ENCODE assay signal across 9 cellular contexts in the genomic region with DNA sequence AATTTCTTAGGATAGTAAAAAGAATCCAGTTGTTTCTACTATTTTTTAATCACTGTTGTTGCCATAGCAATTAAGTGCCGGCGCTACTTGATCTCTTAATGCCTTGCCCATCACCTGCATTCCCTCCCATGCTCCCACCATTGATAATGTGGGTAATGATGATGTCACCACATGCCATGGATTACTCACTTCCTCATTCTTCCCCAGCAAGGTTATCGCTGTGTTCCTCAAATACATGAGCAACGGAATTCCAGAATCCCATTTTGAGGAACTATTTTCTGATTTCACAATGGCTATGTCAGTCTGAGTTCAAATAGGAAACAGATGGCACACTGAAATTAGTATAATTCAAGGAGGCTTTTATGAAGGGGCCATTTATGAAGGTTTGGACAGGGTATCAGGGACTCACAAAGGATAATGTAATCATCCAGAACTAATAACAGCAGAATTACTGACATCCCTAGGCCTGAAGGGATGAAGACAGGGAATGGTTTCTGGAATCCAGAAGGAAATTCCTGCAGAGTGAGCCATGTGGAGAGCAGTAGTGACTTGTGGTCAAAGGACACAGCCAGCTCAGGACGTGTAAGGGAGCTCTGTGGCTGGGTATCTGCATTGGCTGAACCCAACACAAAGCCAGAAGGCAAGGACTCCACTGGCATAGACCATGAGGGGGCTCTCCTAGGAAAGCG. TPM values are rescaled to one million over a fixed set of nuclear protein-coding genes. Genes with fewer than 3 reads are reported as not detected.
DNase-seq lines count a peak whose midpoint lies in the region; ATAC-seq and TF ChIP-seq lines count a peak whose summit lies in the region.
"Not testable (repeated sequence)": the region's sequence is repeated elsewhere in the genome, so short reads cannot be mapped to it uniquely, and the experiment has no call there.
"Had no signal": no experiment of that assay in that cellular context is flagged by ENCODE, and none has a peak within 500 bp of the region (broad histone marks: within the 10 kb centered on the region; RNA-seq: fewer than 3 reads in every experiment).

No MANE protein-coding gene starts in this region.

- H3K4me1 Mint-ChIP-seq in endothelial cell (ENCODE audit: unreplicated experiment); neural progenitor cell: not testable (repeated sequence)

- not testable (repeated sequence) for H3K79me2 ChIP-seq in PC-3 (ENCODE audit: low read length); hepatocyte; neural progenitor cell (ENCODE audit: low read depth)

- H3K36me3 Mint-ChIP-seq in endothelial cell (ENCODE audit: low read depth, unreplicated experiment); neural progenitor cell: not testable (repeated sequence)

- not testable (repeated sequence) for H3F3A ChIP-seq in PC-3 (ENCODE audit: low read length, unreplicated experiment); neural progenitor cell (ENCODE audit: low read depth)

- CTCF ChIA-PET in PC-3 (lab: Charles Lee): not testable (repeated sequence)

- H3K4me1 ChIP-seq in HUES48 (ENCODE audit: control insufficient read depth, insufficient read depth, low read length) (peaks cover 15% of the 10 kb centered on the region), PC-3 (ENCODE audit: insufficient read depth, low read length) (peaks cover 59% of the 10 kb centered on the region), hepatocyte (ENCODE audit: insufficient read depth) (peaks cover 24% of the 10 kb centered on the region)
- H3K4me1 ChIP-seq in neural progenitor cell: not testable (repeated sequence)

- not testable (repeated sequence) for H3K27me3 ChIP-seq in HUES48 (ENCODE audit: control insufficient read depth, insufficient read depth, low read length); PC-3 (ENCODE audit: low read length); hepatocyte; neural progenitor cell

- ATAC-seq in PC-3: peak; percentile 85

- DNase-seq in A172 (ENCODE audit: low spot score) (peak; percentile 96), ELR (ENCODE audit: low read depth) (peak; percentile 98), PC-3 (peak; percentile 88), amniotic epithelial cell (ENCODE audit: low read depth) (peak; percentile 82), hepatocyte (ENCODE audit: low spot score) (peak; percentile 61)
- not testable (repeated sequence) for DNase-seq in endothelial cell (ENCODE audit: low spot score); neural progenitor cell (ENCODE audit: low spot score)

- not testable (repeated sequence) for H3K36me3 ChIP-seq in HUES48 (ENCODE audit: control insufficient read depth, insufficient read depth, low read length); PC-3 (ENCODE audit: low read depth, low read length); hepatocyte (replicated peaks; ENCODE audit: insufficient read depth, low read depth); neural progenitor cell

- not testable (repeated sequence) for H3K4me3 Mint-ChIP-seq in endothelial cell (ENCODE audit: unreplicated experiment); neural progenitor cell

- POLR2A ChIA-PET in PC-3 (lab: Charles Lee; ENCODE audit: unreplicated experiment): not testable (repeated sequence)

- H3K4me3 ChIP-seq in HUES48 (ENCODE audit: low read depth, low read length); PC-3 (ENCODE audit: low read length); hepatocyte; neural progenitor cell: not testable (repeated sequence)

- peak overlapping the region; percentile 45 for H2AFZ ChIP-seq in PC-3 (ENCODE audit: low read length)
- not testable (repeated sequence) for H2AFZ ChIP-seq in hepatocyte; neural progenitor cell (replicated peaks)

- WGBS in hepatocyte (ENCODE audit: low lambda C conversion rate, missing lambda C conversion rate): 46% methylated on average over 6 of the region's 6 CpGs

- not testable (repeated sequence) for H3K9me2 ChIP-seq in PC-3 (replicated peaks; ENCODE audit: low read length); hepatocyte (replicated peaks; ENCODE audit: insufficient read depth)

- TSS peak; percentile 79 for BruUV-seq in PC-3 (replicated peaks; lab: Mats Ljungman, UMichigan)

- not testable (repeated sequence) for H3K27me3 Mint-ChIP-seq in endothelial cell (ENCODE audit: unreplicated experiment); neural progenitor cell (ENCODE audit: insufficient read depth, low read depth)

- H3K9me3 ChIP-seq in HUES48 (ENCODE audit: control insufficient read depth, insufficient read depth, low read length); PC-3 (ENCODE audit: low read length); hepatocyte (ENCODE audit: low read depth); neural progenitor cell (ENCODE audit: low read depth): not testable (repeated sequence)

- intact Hi-C loops in PC-3 (cut with micrococcal nuclease): not testable (repeated sequence)

- peak overlapping the region; percentile 69 for H3K27ac Mint-ChIP-seq in endothelial cell (ENCODE audit: unreplicated experiment)
- H3K27ac Mint-ChIP-seq in neural progenitor cell: peak overlapping the region; percentile 40

- H3K9ac ChIP-seq in HUES48 (ENCODE audit: low read depth, low read length) (peak overlapping the region; percentile 56; the same call in 1 of the 2 replicates), PC-3 (ENCODE audit: low read length) (peak overlapping the region; percentile 25)
- not testable (repeated sequence) for H3K9ac ChIP-seq in neural progenitor cell

- H3K4me2 ChIP-seq in PC-3 (ENCODE audit: low read length): peak overlapping the region; percentile 66
- not testable (repeated sequence) for H3K4me2 ChIP-seq in hepatocyte, neural progenitor cell

- H3K9me3 Mint-ChIP-seq in endothelial cell (ENCODE audit: unreplicated experiment); neural progenitor cell: not testable (repeated sequence)

- peak overlapping the region; percentile 80 for H3K27ac ChIP-seq in HUES48 (ENCODE audit: low read depth, low read length)
- H3K27ac ChIP-seq in PC-3 (ENCODE audit: low read length): peak overlapping the region; percentile 83
- peak overlapping the region; percentile 80 for H3K27ac ChIP-seq in hepatocyte
- H3K27ac ChIP-seq in neural progenitor cell: not testable (repeated sequence)

- H4K20me1 ChIP-seq in PC-3 (ENCODE audit: low read length); hepatocyte (ENCODE audit: insufficient read depth, poor library complexity, severe bottlenecking); neural progenitor cell (ENCODE audit: low read depth): not testable (repeated sequence)

- not testable (repeated sequence) for TF ChIP-seq CTCF in PC-3 (conservative IDR thresholded peaks at IDR 0.05; ENCODE audit: low read depth, low read length); endothelial cell (IDR thresholded peaks at IDR 0.05; ENCODE audit: unreplicated experiment); hepatocyte (IDR thresholded peaks at IDR 0.05; ENCODE audit: poor library complexity); neural progenitor cell (IDR thresholded peaks at IDR 0.05)

RNA-seq across cellular contexts. Expression of gene HYI, which starts 18.9 kb away (rescaled TPM):
- not detected in 2 replicates for total RNA-seq in A172 (2014; rRNA removed; shearing (Covaris generic))
- total RNA-seq in PC-3 (2014; rRNA removed) (87.1 and 89.8 TPM in 2 replicates), endothelial cell (ENCODE audit: unreplicated experiment) (47.8 TPM), hepatocyte (25.9 and 37.5 TPM in 2 replicates), neural progenitor cell (ENCODE audit: low replicate concordance) (10.3 and 26.8 TPM in 2 replicates)
- polyA plus RNA-seq in hepatocyte: 30.7 and 31.4 TPM in 2 replicates
- total RNA-seq: OCI-LY7 had no signal

RNA-seq across cellular contexts. Expression of gene PTPRF, which starts 58.1 kb away (rescaled TPM):
- 25.2 and 27.4 TPM in 2 replicates for total RNA-seq in A172 (2014; rRNA removed; shearing (Covaris generic))
- total RNA-seq in PC-3 (2014; rRNA removed) (67.4 and 100 TPM in 2 replicates), endothelial cell (ENCODE audit: unreplicated experiment) (145 TPM), hepatocyte (75.7 and 115 TPM in 2 replicates), neural progenitor cell (ENCODE audit: low replicate concordance) (71.1 and 119 TPM in 2 replicates)
- 84.6 and 96.0 TPM in 2 replicates for polyA plus RNA-seq in hepatocyte

Comparison
In these comparisons a context has a peak if more than half of its experiments do, and no peak if none do; other contexts are left out.
1. RNA of gene HYI, which starts 18.9 kb away (total RNA-seq): 87.1 to 89.8 TPM in PC-3, 47.8 TPM in endothelial cell (single experiment), 25.9 to 37.5 TPM in hepatocyte and 10.3 to 26.8 TPM in neural progenitor cell; not detected in A172; every median in the first group is over 10 times any median in the second.